17 cellular contexts compared by ENCODE assay signal in genomic region chr12:116404913-116405611, GRCh38.
DNase-seq lines count a peak whose midpoint lies in the region; ATAC-seq, FAIRE-seq and TF ChIP-seq lines count a peak whose summit lies in the region.
"Had no signal": no experiment of that assay in that cellular context is flagged by ENCODE, and none has a peak within 500 bp of the region (broad histone marks: within the 10 kb centered on the region; RNA-seq: fewer than 3 reads in every experiment).

No MANE protein-coding gene starts in this region.

- no peaks in the 10 kb centered on the region for H3K9me3 Mint-ChIP-seq in chondrocyte (ENCODE audit: low read depth)
- H3K9me3 Mint-ChIP-seq in memory B cell, result peaks cover 6% of the 10 kb centered on the region
- peaks cover 6% of the 10 kb centered on the region for H3K9me3 Mint-ChIP-seq in endodermal cell
- H3K9me3 Mint-ChIP-seq: H9 had no signal

- H3K9me3 ChIP-seq in A549 (no peaks in the 10 kb centered on the region), HEK293 (ENCODE audit: control insufficient read depth, insufficient read depth, low read depth, low read length) (no peaks in the 10 kb centered on the region), osteoblast (ENCODE audit: low read depth, low read length) (no peaks in the 10 kb centered on the region), endodermal cell (ENCODE audit: control insufficient read depth, low read length) (peaks cover 8% of the 10 kb centered on the region)

- H3K79me2 ChIP-seq in osteoblast (ENCODE audit: insufficient read depth, low read length), result no peaks in the 10 kb centered on the region

- peak overlapping the region; percentile 71 to 84 for H3K27ac ChIP-seq in A549
- no peak overlapping the region for H3K27ac ChIP-seq in HEK293 (ENCODE audit: extremely low read depth, low read depth, low read length)
- H3K27ac ChIP-seq in osteoblast (ENCODE audit: low read depth, low read length), result no peak overlapping the region
- H3K27ac ChIP-seq in endodermal cell (ENCODE audit: low read depth, low read length), result no peak overlapping the region

- H3K36me3 Mint-ChIP-seq in chondrocyte (ENCODE audit: low read depth), result no peaks in the 10 kb centered on the region
- H3K36me3 Mint-ChIP-seq in memory B cell, result peaks cover 3% of the 10 kb centered on the region
- H3K36me3 Mint-ChIP-seq in endodermal cell (ENCODE audit: low read depth), result no peaks in the 10 kb centered on the region
- H3K36me3 Mint-ChIP-seq: CD8-positive, alpha-beta T cell had no signal

- POLR2A ChIA-PET in A549 (lab: Yijun Ruan, JAX), result no interaction called here
- POLR2A ChIA-PET in HEK293 (lab: Yijun Ruan, JAX), result no interaction called here

- H3K27ac Mint-ChIP-seq in chondrocyte (ENCODE audit: unreplicated experiment) (peak overlapping the region; percentile 59), memory B cell (peak overlapping the region; percentile 14), endodermal cell (no peak overlapping the region)
- H3K27ac Mint-ChIP-seq: CD8-positive, alpha-beta T cell; H9 had no signal

- TF ChIP-seq POLR2A in A549 (IDR thresholded peaks at IDR 0.05; ENCODE audit: low read length), result no peak

- H4K20me1 ChIP-seq in osteoblast (ENCODE audit: insufficient read depth, low read length), result no peaks in the 10 kb centered on the region

- H3K4me1 Mint-ChIP-seq in chondrocyte (ENCODE audit: low read depth) (peaks cover 29% of the 10 kb centered on the region), memory B cell (peaks cover 11% of the 10 kb centered on the region), endodermal cell (no peaks in the 10 kb centered on the region)

- H3K4me3 Mint-ChIP-seq in chondrocyte (ENCODE audit: unreplicated experiment) (no peak overlapping the region), memory B cell (no peak overlapping the region), endodermal cell (no peak overlapping the region)
- H3K4me3 Mint-ChIP-seq: CD8-positive, alpha-beta T cell; H9 had no signal

- ATAC-seq in A549, result no peak
- no peak for ATAC-seq in memory B cell (ENCODE audit: low read depth)
- ATAC-seq: CD8-positive, alpha-beta T cell had no signal

- H3K4me3 ChIP-seq in A549 (no peak overlapping the region), HEK293 (ENCODE audit: low read depth, low read length) (no peak overlapping the region), osteoblast (ENCODE audit: insufficient read depth, low read length) (no peak overlapping the region), endodermal cell (ENCODE audit: low read length) (no peak overlapping the region)

- no peak for FAIRE-seq in A549 (lab: Jason Lieb, UNC)
- FAIRE-seq: HTR-8/SVneo had no signal

- TF ChIP-seq CTCF in A549 (IDR thresholded peaks at IDR 0.05) (no peak), HEK293 (tag by site-specific recombination; IDR thresholded peaks at IDR 0.05) (no peak), chondrocyte (IDR thresholded peaks at IDR 0.05) (no peak), osteoblast (IDR thresholded peaks at IDR 0.05; ENCODE audit: extremely low read depth, low read depth, low read length) (no peak), endodermal cell (conservative IDR thresholded peaks at IDR 0.05) (no peak)

- no peak overlapping the region for H2AFZ ChIP-seq in osteoblast (ENCODE audit: low read length)

- H3K36me3 ChIP-seq in HEK293 (ENCODE audit: control insufficient read depth in 2 of 2, insufficient read depth in 1 of 2, low read length in 2 of 2) (no peaks in the 10 kb centered on the region), osteoblast (ENCODE audit: insufficient read depth, low read length) (no peaks in the 10 kb centered on the region), endodermal cell (ENCODE audit: control insufficient read depth, insufficient read depth, low read length) (no peaks in the 10 kb centered on the region)

- no peaks in the 10 kb centered on the region for H3K27me3 Mint-ChIP-seq in chondrocyte (ENCODE audit: low read depth)
- no peaks in the 10 kb centered on the region for H3K27me3 Mint-ChIP-seq in memory B cell
- H3K27me3 Mint-ChIP-seq in endodermal cell (ENCODE audit: insufficient read depth), result peaks cover 2% of the 10 kb centered on the region

- H3K9ac ChIP-seq in endodermal cell (ENCODE audit: extremely low read depth, low read length, poor library complexity, severe bottlenecking), result no peak overlapping the region

- peak overlapping the region; percentile 58; the same call in 2 of the 3 replicates for H3K4me2 ChIP-seq in A549
- no peak overlapping the region for H3K4me2 ChIP-seq in osteoblast (ENCODE audit: insufficient read depth, low read length)

- H3K27me3 ChIP-seq in osteoblast (ENCODE audit: insufficient read depth, low read length) (no peaks in the 10 kb centered on the region), endodermal cell (ENCODE audit: control insufficient read depth, insufficient read depth, low read length, poor library complexity, severe bottlenecking) (no peaks in the 10 kb centered on the region)

- TF ChIP-seq EP300 in A549 (IDR thresholded peaks at IDR 0.05), result no peak

- 75% methylated on average over 6 of the region's 6 CpGs for WGBS in A549 (ENCODE audit: missing lambda C conversion rate)
- WGBS in endodermal cell (ENCODE audit: insufficient coverage in 1 of 2, insufficient read length in 1 of 2), 2 experiments, result 92 to 93% methylated on average over 6 of the region's 6 CpGs

- DNase-seq in A549 (ENCODE audit: low read depth in 1 of 2, low spot score in 1 of 2) (no peak), chondrocyte (ENCODE audit: low spot score) (no peak), memory B cell (ENCODE audit: low spot score in 2 of 2) (no peak), NCI-H146 (lab: John Stamatoyannopoulos, UW) (no peak), osteoblast (ENCODE audit: insufficient read length, low spot score, missing footprints) (no peak), endodermal cell (no peak), HK-2 (ENCODE audit: unreplicated experiment) (no peak)
- DNase-seq: ACHN; AML-193; CD8-positive, alpha-beta T cell; H9; NCI-H1048; NCI-H226; NCI-H524 treated with DMSO at 0.1 percent for 48 hours; SIG-M5 had no signal

- no peak for TF ChIP-seq RAD21 in A549 (conservative IDR thresholded peaks at IDR 0.05 in 1 of 2, IDR thresholded peaks at IDR 0.05 in 1 of 2)

- H3K4me1 ChIP-seq in A549, result peaks cover 35% of the 10 kb centered on the region
- no peaks in the 10 kb centered on the region for H3K4me1 ChIP-seq in HEK293 (ENCODE audit: control insufficient read depth, insufficient read depth, low read length)
- peaks cover 13% of the 10 kb centered on the region for H3K4me1 ChIP-seq in osteoblast (ENCODE audit: insufficient read depth, low read length)
- no peaks in the 10 kb centered on the region for H3K4me1 ChIP-seq in endodermal cell (ENCODE audit: control insufficient read depth, insufficient read depth, low read length)

- CTCF ChIA-PET in A549 (lab: Yijun Ruan, JAX) (interaction anchor here (1.1 to 2.2 kb wide), 3 partner anchors 20 to 24 kb away, joined by 3 to 8 read pairs (median 3); no protein-coding TSS in a partner anchor), HEK293 (lab: Yijun Ruan, JAX) (no interaction called here)

TF ChIP-seq in A549, 52 proteins besides CTCF, POLR2A, EP300 and RAD21:
- TF ChIP-seq BCL3 (IDR thresholded peaks at IDR 0.05) (no peak), CEBPB (IDR thresholded peaks at IDR 0.05) (0 out of 4 replicates have a peak, but pooled peaks of 1 of the 2 experiments have one; percentile 16)

TF ChIP-seq in HEK293, 187 proteins besides CTCF, POLR2A, EP300 and RAD21:
- TF ChIP-seq ZNF10 (tag by site-specific recombination; IDR thresholded peaks at IDR 0.05), result peak; percentile 98
- no peak for TF ChIP-seq ZBTB21 (tag by site-specific recombination; IDR thresholded peaks at IDR 0.05)

Comparison
In these comparisons a context has a peak if more than half of its experiments do, and no peak if none do; other contexts are left out.
1. H3K27ac ChIP-seq: peak in A549 (2 of 2); none in HEK293 (single experiment), osteoblast (single experiment) and endodermal cell (single experiment).